In the genomic region with DNA sequence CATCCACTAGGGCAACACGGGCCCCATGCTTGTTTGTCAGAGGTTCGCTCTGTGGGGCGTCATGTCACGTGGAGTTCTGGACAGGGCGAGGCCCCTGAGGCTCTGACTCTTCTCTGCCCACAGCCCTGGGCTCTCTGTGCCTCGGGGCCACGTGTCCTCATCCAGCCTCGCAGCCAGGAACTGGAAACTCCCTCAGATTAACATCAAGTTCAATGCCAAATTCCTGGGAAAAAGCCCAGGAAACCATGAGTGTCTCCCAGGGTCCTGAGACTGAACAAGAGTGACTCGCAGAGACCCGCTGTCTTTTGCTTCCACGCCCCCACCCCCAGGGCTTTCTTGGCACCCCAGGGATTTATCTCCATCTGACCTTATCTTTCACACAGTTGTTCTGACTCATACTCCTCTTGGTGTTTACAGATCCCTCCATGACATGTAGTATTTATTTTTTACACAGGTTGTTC, we compare ENCODE assay signal across 11 cellular contexts.
DNase-seq lines count a peak whose midpoint lies in the region; TF ChIP-seq lines count a peak whose summit lies in the region.
"Had no signal": no experiment of that assay in that cellular context is flagged by ENCODE, and none has a peak within 500 bp of the region (broad histone marks: within the 10 kb centered on the region; RNA-seq: fewer than 3 reads in every experiment).

No MANE protein-coding gene starts in this region.

- H3K4me3 Mint-ChIP-seq in chondrocyte (ENCODE audit: unreplicated experiment): no peak overlapping the region
- H3K4me3 Mint-ChIP-seq: activated CD8-positive, alpha-beta memory T cell treated with anti-CD3 and anti-CD28 coated beads, Interleukin-2, amount 10 ng/mL, durations not matched to agents 7 days and 5 days had no signal

- no peak overlapping the region for H2BK12ac ChIP-seq in neuronal stem cell (ENCODE audit: low read length)

- H3K27ac ChIP-seq in neuronal stem cell (replicated peaks; ENCODE audit: low read length): no peak overlapping the region

- no peak overlapping the region for H4K91ac ChIP-seq in neuronal stem cell (ENCODE audit: low read depth, low read length, poor library complexity)

- H2BK5ac ChIP-seq in neuronal stem cell (ENCODE audit: low read length): no peak overlapping the region

- no peak overlapping the region for H3K4me3 ChIP-seq in neuronal stem cell (ENCODE audit: low read length in 2 of 2)
- H3K4me3 ChIP-seq: gastrocnemius medialis had no signal

- no peaks in the 10 kb centered on the region for H3K27me3 ChIP-seq in neuronal stem cell (ENCODE audit: control insufficient read depth in 3 of 3, insufficient read depth in 3 of 3, low read depth in 1 of 3, low read length in 3 of 3)
- H3K27me3 ChIP-seq: gastrocnemius medialis had no signal

- DNase-seq in EL (peak; percentile 98), LoVo (ENCODE audit: low spot score) (peak; percentile 23), chondrocyte (ENCODE audit: low spot score) (no peak), neuronal stem cell (ENCODE audit: low spot score) (no peak), D341Med (ENCODE audit: low spot score) (no peak), NCI-H748 (lab: John Stamatoyannopoulos, UW; ENCODE audit: unreplicated experiment) (no peak)
- DNase-seq in NK-92 treated with Interleukin-12 subunit alpha and Interleukin-12 subunit beta, amount 100 ng/mL, for 24 hours (lab: John Stamatoyannopoulos, UW): no peak
- no peak for DNase-seq in activated effector memory CD4-positive, alpha-beta T cell treated with anti-CD3 and anti-CD28 coated beads, Interleukin-2, amount 50 U/mL, for 16 hours
- DNase-seq: activated CD8-positive, alpha-beta memory T cell treated with anti-CD3 and anti-CD28 coated beads, Interleukin-2, amount 10 ng/mL, durations not matched to agents 7 days and 5 days; gastrocnemius medialis; NCI-H748 treated with DMSO at 0.1 percent for 48 hours had no signal

- H3K79me1 ChIP-seq in neuronal stem cell (ENCODE audit: low read depth, low read length): no peaks in the 10 kb centered on the region

- H3K27me3 Mint-ChIP-seq in chondrocyte (ENCODE audit: low read depth): no peaks in the 10 kb centered on the region

- no peak overlapping the region for H3K4me2 ChIP-seq in neuronal stem cell (ENCODE audit: insufficient read depth, low read length, poor library complexity, severe bottlenecking)

- H3K27ac Mint-ChIP-seq in chondrocyte (ENCODE audit: unreplicated experiment): peak overlapping the region; percentile 87
- H3K27ac Mint-ChIP-seq: activated CD8-positive, alpha-beta memory T cell treated with anti-CD3 and anti-CD28 coated beads, Interleukin-2, amount 10 ng/mL, durations not matched to agents 7 days and 5 days had no signal

- no peaks in the 10 kb centered on the region for H3K36me3 Mint-ChIP-seq in chondrocyte (ENCODE audit: low read depth)
- H3K36me3 Mint-ChIP-seq: activated CD8-positive, alpha-beta memory T cell treated with anti-CD3 and anti-CD28 coated beads, Interleukin-2, amount 10 ng/mL, durations not matched to agents 7 days and 5 days had no signal

- no peaks in the 10 kb centered on the region for H3K9me3 ChIP-seq in neuronal stem cell (replicated peaks in 1 of 2; ENCODE audit: control insufficient read depth in 2 of 2, insufficient read depth in 1 of 2, low read depth in 1 of 2, low read length in 2 of 2)
- H3K9me3 ChIP-seq: gastrocnemius medialis had no signal

- no peak overlapping the region for H3K23ac ChIP-seq in neuronal stem cell (ENCODE audit: low read depth, low read length, poor library complexity)

- H3K36me3 ChIP-seq in neuronal stem cell (replicated peaks in 1 of 2; ENCODE audit: control insufficient read depth in 2 of 2, insufficient read depth in 2 of 2, low read length in 2 of 2): no peaks in the 10 kb centered on the region
- H3K36me3 ChIP-seq: gastrocnemius medialis had no signal

- no peaks in the 10 kb centered on the region for H3K4me1 ChIP-seq in neuronal stem cell (ENCODE audit: control insufficient read depth in 2 of 2, insufficient read depth in 1 of 2, low read depth in 1 of 2, low read length in 2 of 2)

- peaks cover 80% of the 10 kb centered on the region for H3K4me1 Mint-ChIP-seq in chondrocyte (ENCODE audit: low read depth)

- peak overlapping the region; percentile 15 for H2AFZ ChIP-seq in neuronal stem cell (ENCODE audit: low read length)

- peak; percentile 15 for TF ChIP-seq CTCF in chondrocyte (IDR thresholded peaks at IDR 0.05)

- H2BK120ac ChIP-seq in neuronal stem cell (ENCODE audit: low read depth, low read length): no peak overlapping the region

- no peak overlapping the region for H4K8ac ChIP-seq in neuronal stem cell (ENCODE audit: low read depth, low read length)

- H2BK15ac ChIP-seq in neuronal stem cell (ENCODE audit: low read length): no peak overlapping the region

- no peak overlapping the region for H3K18ac ChIP-seq in neuronal stem cell (ENCODE audit: low read length)

- H3K9ac ChIP-seq in neuronal stem cell (ENCODE audit: low read depth, low read length, poor library complexity): no peak overlapping the region

- H3K9me3 Mint-ChIP-seq in chondrocyte (ENCODE audit: low read depth): peaks cover 4% of the 10 kb centered on the region

- no CpG with 5 or more reads among the region's 11 CpGs for WGBS in neuronal stem cell (ENCODE audit: extremely low coverage in 2 of 2, insufficient read length in 2 of 2, insufficient replicate concordance in 1 of 2), 2 donors

- H2AK5ac ChIP-seq in neuronal stem cell (ENCODE audit: low read depth, low read length): no peak overlapping the region

- no peak overlapping the region for H3K14ac ChIP-seq in neuronal stem cell (ENCODE audit: low read length)

- H3K4ac ChIP-seq in neuronal stem cell (ENCODE audit: low read length): no peak overlapping the region

Comparison
In these comparisons a context has a peak if more than half of its experiments do, and no peak if none do; other contexts are left out.
1. DNase-seq: peak in EL (single experiment) and LoVo (single experiment); none in chondrocyte (single experiment), neuronal stem cell (single experiment), NK-92 treated with Interleukin-12 subunit alpha and Interleukin-12 subunit beta, amount 100 ng/mL, for 24 hours (single experiment), activated effector memory CD4-positive, alpha-beta T cell treated with anti-CD3 and anti-CD28 coated beads, Interleukin-2, amount 50 U/mL, for 16 hours (single experiment), D341Med (single experiment) and NCI-H748 (single experiment).